9 cellular contexts compared by ENCODE assay signal in genomic region chr15:69758291-69758771, GRCh38.
DNase-seq lines count a peak whose midpoint lies in the region; ATAC-seq and TF ChIP-seq lines count a peak whose summit lies in the region.
"Had no signal": no experiment of that assay in that cellular context is flagged by ENCODE, and none has a peak within 500 bp of the region (broad histone marks: within the 10 kb centered on the region; RNA-seq: fewer than 3 reads in every experiment).

No MANE protein-coding gene starts in this region.

- no peak for DNase-seq in activated CD4-positive, alpha-beta T cell treated with anti-CD3 and anti-CD28 coated beads, Interleukin-2, amount 10 ng/mL, durations not matched to agents 7 days and 5 days
- no peak for DNase-seq in activated CD4-positive, alpha-beta T cell treated with anti-CD3 and anti-CD28 coated beads for 1 hour
- DNase-seq in PC-9 = peak; percentile 55 to 89
- peak; percentile 77 for DNase-seq in esophagus muscularis mucosa (ENCODE audit: extremely low spot score)
- DNase-seq in stimulated activated effector memory CD8-positive, alpha-beta T cell treated with anti-CD3 and anti-CD28 coated beads, Interleukin-12 subunit alpha, Interleukin-12 subunit beta, amount 100 ng/mL, for 72 hours (ENCODE audit: low spot score in 2 of 2) = peak in 1 of 2 donors; percentile 57
- DNase-seq in SJCRH30 = no peak
- DNase-seq in DMS53 treated with DMSO at 0.1 percent for 48 hours (lab: John Stamatoyannopoulos, UW; ENCODE audit: unreplicated experiment) = no peak
- DNase-seq: kidney glomerular epithelial cell had no signal

- peaks cover 23% of the 10 kb centered on the region; the same call in 1 of the 2 replicates for H3F3A ChIP-seq in PC-9 (ENCODE audit: insufficient read depth, low read depth)

- H3K4me3 ChIP-seq in PC-9 = no peak overlapping the region
- H3K4me3 ChIP-seq in esophagus muscularis mucosa = no peak overlapping the region
- H3K4me3 ChIP-seq in SJCRH30 = no peak overlapping the region

- intact Hi-C loops in PC-9 (cut with micrococcal nuclease; ENCODE audit: unreplicated experiment) (loop anchor here (2.0 to 5.0 kb wide), 2 partner anchors 94 to 239 kb away; no protein-coding TSS in a partner anchor), esophagus muscularis mucosa (cut with DNase I) (no loop called here)

- no TSS peak for BruUV-seq in PC-9 (replicated peaks; lab: Mats Ljungman, UMichigan)

- H3K4me3 Mint-ChIP-seq in activated CD4-positive, alpha-beta T cell treated with anti-CD3 and anti-CD28 coated beads, Interleukin-2, amount 10 ng/mL, durations not matched to agents 7 days and 5 days = peak overlapping the region; percentile 36
- H3K4me3 Mint-ChIP-seq in stimulated activated effector memory CD8-positive, alpha-beta T cell treated with anti-CD3 and anti-CD28 coated beads, Interleukin-12 subunit alpha, Interleukin-12 subunit beta, amount 100 ng/mL, for 72 hours = peak overlapping the region; percentile 59

- no peaks in the 10 kb centered on the region for H3K79me2 ChIP-seq in PC-9 (ENCODE audit: low read depth)

- peaks cover 10% of the 10 kb centered on the region for H3K27me3 Mint-ChIP-seq in activated CD4-positive, alpha-beta T cell treated with anti-CD3 and anti-CD28 coated beads, Interleukin-2, amount 10 ng/mL, durations not matched to agents 7 days and 5 days

- no peak for TF ChIP-seq EP300 in esophagus muscularis mucosa (IDR thresholded peaks at IDR 0.05)

- H3K9me3 ChIP-seq in PC-9 (ENCODE audit: insufficient read depth, low read depth) = no peaks in the 10 kb centered on the region; the same call in 1 of the 2 replicates
- peaks cover 0 to 6% (median 5%) of the 10 kb centered on the region in 4 donors for H3K9me3 ChIP-seq in esophagus muscularis mucosa
- no peaks in the 10 kb centered on the region for H3K9me3 ChIP-seq in SJCRH30 (replicated peaks)

- no peak overlapping the region for H2AFZ ChIP-seq in PC-9

- no peaks in the 10 kb centered on the region for H3K9me2 ChIP-seq in PC-9 (ENCODE audit: insufficient read depth)

- WGBS in esophagus muscularis mucosa = 78% methylated on average over 2 of the region's 2 CpGs

- POLR2A ChIA-PET in activated CD4-positive, alpha-beta T cell treated with anti-CD3 and anti-CD28 coated beads, Interleukin-2, amount 10 ng/mL, durations not matched to agents 7 days and 5 days (lab: Charles Lee) = no interaction called here
- POLR2A ChIA-PET in PC-9 (lab: Charles Lee; ENCODE audit: unreplicated experiment) = interaction anchor here (0.7 kb wide), 1 partner anchor 8 kb away, joined by 3 read pairs; no protein-coding TSS in a partner anchor

- H3K27me3 ChIP-seq in PC-9 (ENCODE audit: insufficient read depth, low read depth) = no peaks in the 10 kb centered on the region
- peaks cover 0 to 4% (median 0%) of the 10 kb centered on the region in 4 donors for H3K27me3 ChIP-seq in esophagus muscularis mucosa
- 0 out of 2 replicates have a peak, but pooled peaks cover under 1% of the 10 kb centered on the region for H3K27me3 ChIP-seq in SJCRH30

- peaks cover 98% of the 10 kb centered on the region for H3K4me1 Mint-ChIP-seq in activated CD4-positive, alpha-beta T cell treated with anti-CD3 and anti-CD28 coated beads, Interleukin-2, amount 10 ng/mL, durations not matched to agents 7 days and 5 days
- peaks cover 91% of the 10 kb centered on the region for H3K4me1 Mint-ChIP-seq in stimulated activated effector memory CD8-positive, alpha-beta T cell treated with anti-CD3 and anti-CD28 coated beads, Interleukin-12 subunit alpha, Interleukin-12 subunit beta, amount 100 ng/mL, for 72 hours

- H3K36me3 ChIP-seq in PC-9 (ENCODE audit: low read depth) = no peaks in the 10 kb centered on the region
- H3K36me3 ChIP-seq in esophagus muscularis mucosa = no peaks in the 10 kb centered on the region
- H3K36me3 ChIP-seq in SJCRH30 = no peaks in the 10 kb centered on the region

- CTCF ChIA-PET in activated CD4-positive, alpha-beta T cell treated with anti-CD3 and anti-CD28 coated beads, Interleukin-2, amount 10 ng/mL, durations not matched to agents 7 days and 5 days (lab: Charles Lee) = interaction anchor here (1.3 to 2.5 kb wide), 3 partner anchors 14 to 44 kb away, joined by 3 to 12 read pairs (median 5); no protein-coding TSS in a partner anchor
- CTCF ChIA-PET in PC-9 (lab: Charles Lee) = interaction anchor here (0.6 kb wide), 1 partner anchor 231 kb away, joined by 3 read pairs; no protein-coding TSS in a partner anchor

- peak overlapping the region; percentile 30; the same call in 1 of the 2 replicates for H3K4me2 ChIP-seq in PC-9

- peak overlapping the region; percentile 47 for H3K27ac ChIP-seq in PC-9
- no peak overlapping the region for H3K27ac ChIP-seq in esophagus muscularis mucosa (replicated peaks in 1 of 4)
- H3K27ac ChIP-seq in SJCRH30 = no peak overlapping the region

- H3K4me1 ChIP-seq in PC-9 (replicated peaks; ENCODE audit: insufficient read depth) (peaks cover 49% of the 10 kb centered on the region), esophagus muscularis mucosa (no peaks in the 10 kb centered on the region), SJCRH30 (peaks cover 10% of the 10 kb centered on the region)

- TF ChIP-seq POLR2A in esophagus muscularis mucosa (IDR thresholded peaks at IDR 0.05; ENCODE audit: low read depth) (no peak), GM18505 (IDR thresholded peaks at IDR 0.05; ENCODE audit: borderline replicate concordance, extremely low read depth, insufficient read depth, insufficient read length) (no peak)

- peak overlapping the region; percentile 82 for H3K27ac Mint-ChIP-seq in activated CD4-positive, alpha-beta T cell treated with anti-CD3 and anti-CD28 coated beads, Interleukin-2, amount 10 ng/mL, durations not matched to agents 7 days and 5 days
- peak overlapping the region; percentile 93 for H3K27ac Mint-ChIP-seq in stimulated activated effector memory CD8-positive, alpha-beta T cell treated with anti-CD3 and anti-CD28 coated beads, Interleukin-12 subunit alpha, Interleukin-12 subunit beta, amount 100 ng/mL, for 72 hours

- H4K20me1 ChIP-seq in PC-9 (ENCODE audit: insufficient read depth) = no peaks in the 10 kb centered on the region

- H3K9me3 Mint-ChIP-seq in activated CD4-positive, alpha-beta T cell treated with anti-CD3 and anti-CD28 coated beads, Interleukin-2, amount 10 ng/mL, durations not matched to agents 7 days and 5 days = peaks cover 28% of the 10 kb centered on the region
- peaks cover 5% of the 10 kb centered on the region for H3K9me3 Mint-ChIP-seq in stimulated activated effector memory CD8-positive, alpha-beta T cell treated with anti-CD3 and anti-CD28 coated beads, Interleukin-12 subunit alpha, Interleukin-12 subunit beta, amount 100 ng/mL, for 72 hours

- H3K36me3 Mint-ChIP-seq in activated CD4-positive, alpha-beta T cell treated with anti-CD3 and anti-CD28 coated beads, Interleukin-2, amount 10 ng/mL, durations not matched to agents 7 days and 5 days (ENCODE audit: low read depth) = peaks cover 36% of the 10 kb centered on the region
- H3K36me3 Mint-ChIP-seq in stimulated activated effector memory CD8-positive, alpha-beta T cell treated with anti-CD3 and anti-CD28 coated beads, Interleukin-12 subunit alpha, Interleukin-12 subunit beta, amount 100 ng/mL, for 72 hours = peaks cover 34% of the 10 kb centered on the region

- no peak for ATAC-seq in stimulated activated effector memory CD8-positive, alpha-beta T cell treated with anti-CD3 and anti-CD28 coated beads, Interleukin-12 subunit alpha, Interleukin-12 subunit beta, amount 100 ng/mL, for 72 hours
- no peak for ATAC-seq in GM18505 (IDR thresholded peaks at IDR 0.05; ENCODE audit: unreplicated experiment)

- TF ChIP-seq CTCF in PC-9 (conservative IDR thresholded peaks at IDR 0.05) = no peak
- no peak for TF ChIP-seq CTCF in esophagus muscularis mucosa (IDR thresholded peaks at IDR 0.05)

Comparison
In these comparisons a context has a peak if more than half of its experiments do, and no peak if none do; other contexts are left out.
1. DNase-seq: peak in PC-9 (2 of 2) and esophagus muscularis mucosa (single experiment); none in activated CD4-positive, alpha-beta T cell treated with anti-CD3 and anti-CD28 coated beads, Interleukin-2, amount 10 ng/mL, durations not matched to agents 7 days and 5 days (single experiment), activated CD4-positive, alpha-beta T cell treated with anti-CD3 and anti-CD28 coated beads for 1 hour (single experiment), SJCRH30 (0 of 2) and DMS53 treated with DMSO at 0.1 percent for 48 hours (single experiment).